ENCODE assay signal across 1 cellular context in the genomic region with DNA sequence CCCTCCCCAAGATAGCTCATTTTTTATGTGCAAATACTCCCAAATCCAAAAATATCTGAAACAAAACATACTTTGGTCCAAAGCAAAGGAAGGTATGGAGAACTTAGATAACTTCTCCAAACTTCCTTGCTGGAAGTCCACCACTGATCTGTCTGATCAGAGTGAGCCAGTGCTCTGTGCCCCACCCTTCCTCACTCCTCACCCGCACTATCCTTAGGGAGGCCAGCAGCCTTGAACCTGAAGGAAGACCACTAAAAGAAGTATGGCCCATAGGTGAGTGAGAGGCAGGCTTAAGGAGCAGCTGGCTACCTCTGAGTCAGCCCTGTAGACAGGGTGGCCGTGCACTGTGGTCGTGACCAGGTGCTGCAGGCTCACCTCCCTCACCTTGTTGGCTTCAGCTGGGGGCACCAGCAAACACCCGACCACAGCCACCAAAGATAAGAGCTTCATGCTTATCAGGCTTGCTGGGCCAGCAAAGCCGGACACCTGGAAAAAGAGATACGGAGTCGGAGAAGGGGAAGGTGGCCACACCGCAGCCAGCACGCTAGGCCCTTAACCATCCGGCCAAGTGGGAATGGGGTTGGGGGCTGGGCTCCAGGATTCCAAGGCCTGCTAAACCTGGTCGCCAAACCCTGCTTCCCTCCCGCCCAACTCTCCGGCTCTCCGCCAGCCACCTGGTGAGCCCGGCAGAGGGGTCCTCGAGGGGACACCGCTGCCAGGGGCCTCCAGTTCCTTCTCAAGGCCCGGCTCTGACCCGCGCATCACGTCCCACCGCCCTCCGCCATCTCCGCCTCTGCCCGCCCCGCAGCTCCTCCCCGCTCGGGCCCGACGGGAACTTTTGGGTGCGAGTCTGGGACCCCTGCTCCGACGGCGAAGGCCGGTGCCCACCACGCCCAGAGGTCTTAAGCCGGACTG.
TF ChIP-seq lines count a peak whose summit lies in the region.

No MANE protein-coding gene starts in this region.

TF ChIP-seq in HEK293, 187 proteins besides CTCF, POLR2A, EP300 and RAD21 (continued from another document and continues in another):
- TF ChIP-seq, protein P1, sequence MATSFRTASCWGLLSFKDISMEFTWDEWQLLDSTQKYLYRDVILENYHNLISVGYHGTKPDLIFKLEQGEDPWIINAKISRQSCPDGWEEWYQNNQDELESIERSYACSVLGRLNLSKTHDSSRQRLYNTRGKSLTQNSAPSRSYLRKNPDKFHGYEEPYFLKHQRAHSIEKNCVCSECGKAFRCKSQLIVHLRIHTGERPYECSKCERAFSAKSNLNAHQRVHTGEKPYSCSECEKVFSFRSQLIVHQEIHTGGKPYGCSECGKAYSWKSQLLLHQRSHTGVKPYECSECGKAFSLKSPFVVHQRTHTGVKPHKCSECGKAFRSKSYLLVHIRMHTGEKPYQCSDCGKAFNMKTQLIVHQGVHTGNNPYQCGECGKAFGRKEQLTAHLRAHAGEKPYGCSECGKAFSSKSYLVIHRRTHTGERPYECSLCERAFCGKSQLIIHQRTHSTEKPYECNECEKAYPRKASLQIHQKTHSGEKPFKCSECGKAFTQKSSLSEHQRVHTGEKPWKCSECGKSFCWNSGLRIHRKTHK (tag by site-specific recombination; IDR thresholded peaks at IDR 0.05), result no peak
- TF ChIP-seq ZNF747 (tag by site-specific recombination; IDR thresholded peaks at IDR 0.05), result no peak
- no peak for TF ChIP-seq ZNF140 (tag by site-specific recombination; IDR thresholded peaks at IDR 0.05)
- TF ChIP-seq ZNF266 (tag by site-specific recombination; IDR thresholded peaks at IDR 0.05; ENCODE audit: low read depth), result no peak
- no peak for TF ChIP-seq SP7 (tag by site-specific recombination; IDR thresholded peaks at IDR 0.05)
- TF ChIP-seq ZNF433 (tag by site-specific recombination; IDR thresholded peaks at IDR 0.05; ENCODE audit: low read depth), result no peak
- no peak for TF ChIP-seq SALL2 (tag by site-specific recombination; IDR thresholded peaks at IDR 0.05; ENCODE audit: borderline replicate concordance)
- TF ChIP-seq, protein P2, sequence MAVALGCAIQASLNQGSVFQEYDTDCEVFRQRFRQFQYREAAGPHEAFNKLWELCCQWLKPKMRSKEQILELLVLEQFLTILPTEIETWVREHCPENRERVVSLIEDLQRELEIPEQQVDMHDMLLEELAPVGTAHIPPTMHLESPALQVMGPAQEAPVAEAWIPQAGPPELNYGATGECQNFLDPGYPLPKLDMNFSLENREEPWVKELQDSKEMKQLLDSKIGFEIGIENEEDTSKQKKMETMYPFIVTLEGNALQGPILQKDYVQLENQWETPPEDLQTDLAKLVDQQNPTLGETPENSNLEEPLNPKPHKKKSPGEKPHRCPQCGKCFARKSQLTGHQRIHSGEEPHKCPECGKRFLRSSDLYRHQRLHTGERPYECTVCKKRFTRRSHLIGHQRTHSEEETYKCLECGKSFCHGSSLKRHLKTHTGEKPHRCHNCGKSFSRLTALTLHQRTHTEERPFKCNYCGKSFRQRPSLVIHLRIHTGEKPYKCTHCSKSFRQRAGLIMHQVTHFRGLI (tag by site-specific recombination; IDR thresholded peaks at IDR 0.05), result 0 out of 2 replicates have a peak, but pooled peaks have one; percentile 17
- TF ChIP-seq SCRT2 (tag by site-specific recombination; IDR thresholded peaks at IDR 0.05), result no peak
- TF ChIP-seq ZNF292 (tag by site-specific recombination; IDR thresholded peaks at IDR 0.05; ENCODE audit: borderline replicate concordance, low read depth), result no peak
- TF ChIP-seq, protein P3, sequence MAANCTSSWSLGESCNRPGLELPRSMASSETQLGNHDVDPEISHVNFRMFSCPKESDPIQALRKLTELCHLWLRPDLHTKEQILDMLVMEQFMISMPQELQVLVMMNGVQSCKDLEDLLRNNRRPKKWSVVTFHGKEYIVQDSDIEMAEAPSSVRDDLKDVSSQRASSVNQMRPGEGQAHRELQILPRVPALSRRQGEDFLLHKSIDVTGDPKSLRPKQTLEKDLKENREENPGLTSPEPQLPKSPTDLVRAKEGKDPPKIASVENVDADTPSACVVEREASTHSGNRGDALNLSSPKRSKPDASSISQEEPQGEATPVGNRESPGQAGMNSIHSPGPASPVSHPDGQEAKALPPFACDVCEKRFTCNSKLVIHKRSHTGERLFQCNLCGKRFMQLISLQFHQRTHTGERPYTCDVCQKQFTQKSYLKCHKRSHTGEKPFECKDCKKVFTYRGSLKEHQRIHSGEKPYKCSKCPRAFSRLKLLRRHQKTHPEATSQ (tag by site-specific recombination; IDR thresholded peaks at IDR 0.05), result 0 out of 2 replicates have a peak, but pooled peaks have one; percentile 11
- no peak for TF ChIP-seq ZNF16 (tag by site-specific recombination; IDR thresholded peaks at IDR 0.05; ENCODE audit: low read depth)
- TF ChIP-seq ZNF311 (tag by site-specific recombination; IDR thresholded peaks at IDR 0.05; ENCODE audit: borderline replicate concordance), result no peak
- TF ChIP-seq, protein P4, sequence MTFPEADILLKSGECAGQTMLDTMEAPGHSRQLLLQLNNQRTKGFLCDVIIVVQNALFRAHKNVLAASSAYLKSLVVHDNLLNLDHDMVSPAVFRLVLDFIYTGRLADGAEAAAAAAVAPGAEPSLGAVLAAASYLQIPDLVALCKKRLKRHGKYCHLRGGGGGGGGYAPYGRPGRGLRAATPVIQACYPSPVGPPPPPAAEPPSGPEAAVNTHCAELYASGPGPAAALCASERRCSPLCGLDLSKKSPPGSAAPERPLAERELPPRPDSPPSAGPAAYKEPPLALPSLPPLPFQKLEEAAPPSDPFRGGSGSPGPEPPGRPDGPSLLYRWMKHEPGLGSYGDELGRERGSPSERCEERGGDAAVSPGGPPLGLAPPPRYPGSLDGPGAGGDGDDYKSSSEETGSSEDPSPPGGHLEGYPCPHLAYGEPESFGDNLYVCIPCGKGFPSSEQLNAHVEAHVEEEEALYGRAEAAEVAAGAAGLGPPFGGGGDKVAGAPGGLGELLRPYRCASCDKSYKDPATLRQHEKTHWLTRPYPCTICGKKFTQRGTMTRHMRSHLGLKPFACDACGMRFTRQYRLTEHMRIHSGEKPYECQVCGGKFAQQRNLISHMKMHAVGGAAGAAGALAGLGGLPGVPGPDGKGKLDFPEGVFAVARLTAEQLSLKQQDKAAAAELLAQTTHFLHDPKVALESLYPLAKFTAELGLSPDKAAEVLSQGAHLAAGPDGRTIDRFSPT (tag by site-specific recombination; IDR thresholded peaks at IDR 0.05), result 0 out of 2 replicates have a peak, but pooled peaks have one; percentile 25
- TF ChIP-seq, protein P5, sequence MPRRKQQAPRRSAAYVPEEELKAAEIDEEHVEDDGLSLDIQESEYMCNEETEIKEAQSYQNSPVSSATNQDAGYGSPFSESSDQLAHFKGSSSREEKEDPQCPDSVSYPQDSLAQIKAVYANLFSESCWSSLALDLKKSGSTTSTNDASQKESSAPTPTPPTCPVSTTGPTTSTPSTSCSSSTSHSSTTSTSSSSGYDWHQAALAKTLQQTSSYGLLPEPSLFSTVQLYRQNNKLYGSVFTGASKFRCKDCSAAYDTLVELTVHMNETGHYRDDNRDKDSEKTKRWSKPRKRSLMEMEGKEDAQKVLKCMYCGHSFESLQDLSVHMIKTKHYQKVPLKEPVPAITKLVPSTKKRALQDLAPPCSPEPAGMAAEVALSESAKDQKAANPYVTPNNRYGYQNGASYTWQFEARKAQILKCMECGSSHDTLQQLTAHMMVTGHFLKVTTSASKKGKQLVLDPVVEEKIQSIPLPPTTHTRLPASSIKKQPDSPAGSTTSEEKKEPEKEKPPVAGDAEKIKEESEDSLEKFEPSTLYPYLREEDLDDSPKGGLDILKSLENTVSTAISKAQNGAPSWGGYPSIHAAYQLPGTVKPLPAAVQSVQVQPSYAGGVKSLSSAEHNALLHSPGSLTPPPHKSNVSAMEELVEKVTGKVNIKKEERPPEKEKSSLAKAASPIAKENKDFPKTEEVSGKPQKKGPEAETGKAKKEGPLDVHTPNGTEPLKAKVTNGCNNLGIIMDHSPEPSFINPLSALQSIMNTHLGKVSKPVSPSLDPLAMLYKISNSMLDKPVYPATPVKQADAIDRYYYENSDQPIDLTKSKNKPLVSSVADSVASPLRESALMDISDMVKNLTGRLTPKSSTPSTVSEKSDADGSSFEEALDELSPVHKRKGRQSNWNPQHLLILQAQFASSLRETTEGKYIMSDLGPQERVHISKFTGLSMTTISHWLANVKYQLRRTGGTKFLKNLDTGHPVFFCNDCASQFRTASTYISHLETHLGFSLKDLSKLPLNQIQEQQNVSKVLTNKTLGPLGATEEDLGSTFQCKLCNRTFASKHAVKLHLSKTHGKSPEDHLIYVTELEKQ (tag by site-specific recombination; IDR thresholded peaks at IDR 0.05; ENCODE audit: borderline replicate concordance), result no peak
- no peak; the same call in 1 of the 2 replicates for TF ChIP-seq OVOL3 (tag by site-specific recombination; IDR thresholded peaks at IDR 0.05)
- TF ChIP-seq MEIS1 (CRISPR knock-in tag; IDR thresholded peaks at IDR 0.05; ENCODE audit: borderline replicate concordance), result no peak
- 0 out of 2 replicates have a peak, but pooled peaks have one; percentile 37 for TF ChIP-seq ZNF324 (tag by site-specific recombination; IDR thresholded peaks at IDR 0.05)
- no peak for TF ChIP-seq KLF1 (tag by site-specific recombination; IDR thresholded peaks at IDR 0.05)
- TF ChIP-seq ZNF623 (tag by site-specific recombination; IDR thresholded peaks at IDR 0.05), result no peak
- peak; percentile 68 for TF ChIP-seq ZNF341 (tag by site-specific recombination; IDR thresholded peaks at IDR 0.05; ENCODE audit: low read depth)
- TF ChIP-seq ZNF548 (tag by site-specific recombination; IDR thresholded peaks at IDR 0.05), result no peak
- TF ChIP-seq ZNF132 (tag by site-specific recombination; IDR thresholded peaks at IDR 0.05; ENCODE audit: borderline replicate concordance), result no peak
- no peak for TF ChIP-seq ZNF19 (tag by site-specific recombination; IDR thresholded peaks at IDR 0.05; ENCODE audit: low read depth)
- TF ChIP-seq, protein P6, sequence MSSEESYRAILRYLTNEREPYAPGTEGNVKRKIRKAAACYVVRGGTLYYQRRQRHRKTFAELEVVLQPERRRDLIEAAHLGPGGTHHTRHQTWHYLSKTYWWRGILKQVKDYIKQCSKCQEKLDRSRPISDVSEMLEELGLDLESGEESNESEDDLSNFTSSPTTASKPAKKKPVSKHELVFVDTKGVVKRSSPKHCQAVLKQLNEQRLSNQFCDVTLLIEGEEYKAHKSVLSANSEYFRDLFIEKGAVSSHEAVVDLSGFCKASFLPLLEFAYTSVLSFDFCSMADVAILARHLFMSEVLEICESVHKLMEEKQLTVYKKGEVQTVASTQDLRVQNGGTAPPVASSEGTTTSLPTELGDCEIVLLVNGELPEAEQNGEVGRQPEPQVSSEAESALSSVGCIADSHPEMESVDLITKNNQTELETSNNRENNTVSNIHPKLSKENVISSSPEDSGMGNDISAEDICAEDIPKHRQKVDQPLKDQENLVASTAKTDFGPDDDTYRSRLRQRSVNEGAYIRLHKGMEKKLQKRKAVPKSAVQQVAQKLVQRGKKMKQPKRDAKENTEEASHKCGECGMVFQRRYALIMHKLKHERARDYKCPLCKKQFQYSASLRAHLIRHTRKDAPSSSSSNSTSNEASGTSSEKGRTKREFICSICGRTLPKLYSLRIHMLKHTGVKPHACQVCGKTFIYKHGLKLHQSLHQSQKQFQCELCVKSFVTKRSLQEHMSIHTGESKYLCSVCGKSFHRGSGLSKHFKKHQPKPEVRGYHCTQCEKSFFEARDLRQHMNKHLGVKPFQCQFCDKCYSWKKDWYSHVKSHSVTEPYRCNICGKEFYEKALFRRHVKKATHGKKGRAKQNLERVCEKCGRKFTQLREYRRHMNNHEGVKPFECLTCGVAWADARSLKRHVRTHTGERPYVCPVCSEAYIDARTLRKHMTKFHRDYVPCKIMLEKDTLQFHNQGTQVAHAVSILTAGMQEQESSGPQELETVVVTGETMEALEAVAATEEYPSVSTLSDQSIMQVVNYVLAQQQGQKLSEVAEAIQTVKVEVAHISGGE (tag by site-specific recombination; conservative IDR thresholded peaks at IDR 0.05; ENCODE audit: low read depth), result no peak
- TF ChIP-seq HOXA7 (CRISPR knock-in tag; IDR thresholded peaks at IDR 0.05; ENCODE audit: borderline replicate concordance), result no peak
- no peak for TF ChIP-seq ZNF626 (tag by site-specific recombination; IDR thresholded peaks at IDR 0.05)
- TF ChIP-seq ZNF521 (tag by site-specific recombination; IDR thresholded peaks at IDR 0.05), result no peak
- TF ChIP-seq ZNF404 (tag by site-specific recombination; IDR thresholded peaks at IDR 0.05), result no peak
- TF ChIP-seq GLI2 (tag by site-specific recombination; IDR thresholded peaks at IDR 0.05; ENCODE audit: borderline replicate concordance, low read depth), result no peak
- TF ChIP-seq, protein P7, sequence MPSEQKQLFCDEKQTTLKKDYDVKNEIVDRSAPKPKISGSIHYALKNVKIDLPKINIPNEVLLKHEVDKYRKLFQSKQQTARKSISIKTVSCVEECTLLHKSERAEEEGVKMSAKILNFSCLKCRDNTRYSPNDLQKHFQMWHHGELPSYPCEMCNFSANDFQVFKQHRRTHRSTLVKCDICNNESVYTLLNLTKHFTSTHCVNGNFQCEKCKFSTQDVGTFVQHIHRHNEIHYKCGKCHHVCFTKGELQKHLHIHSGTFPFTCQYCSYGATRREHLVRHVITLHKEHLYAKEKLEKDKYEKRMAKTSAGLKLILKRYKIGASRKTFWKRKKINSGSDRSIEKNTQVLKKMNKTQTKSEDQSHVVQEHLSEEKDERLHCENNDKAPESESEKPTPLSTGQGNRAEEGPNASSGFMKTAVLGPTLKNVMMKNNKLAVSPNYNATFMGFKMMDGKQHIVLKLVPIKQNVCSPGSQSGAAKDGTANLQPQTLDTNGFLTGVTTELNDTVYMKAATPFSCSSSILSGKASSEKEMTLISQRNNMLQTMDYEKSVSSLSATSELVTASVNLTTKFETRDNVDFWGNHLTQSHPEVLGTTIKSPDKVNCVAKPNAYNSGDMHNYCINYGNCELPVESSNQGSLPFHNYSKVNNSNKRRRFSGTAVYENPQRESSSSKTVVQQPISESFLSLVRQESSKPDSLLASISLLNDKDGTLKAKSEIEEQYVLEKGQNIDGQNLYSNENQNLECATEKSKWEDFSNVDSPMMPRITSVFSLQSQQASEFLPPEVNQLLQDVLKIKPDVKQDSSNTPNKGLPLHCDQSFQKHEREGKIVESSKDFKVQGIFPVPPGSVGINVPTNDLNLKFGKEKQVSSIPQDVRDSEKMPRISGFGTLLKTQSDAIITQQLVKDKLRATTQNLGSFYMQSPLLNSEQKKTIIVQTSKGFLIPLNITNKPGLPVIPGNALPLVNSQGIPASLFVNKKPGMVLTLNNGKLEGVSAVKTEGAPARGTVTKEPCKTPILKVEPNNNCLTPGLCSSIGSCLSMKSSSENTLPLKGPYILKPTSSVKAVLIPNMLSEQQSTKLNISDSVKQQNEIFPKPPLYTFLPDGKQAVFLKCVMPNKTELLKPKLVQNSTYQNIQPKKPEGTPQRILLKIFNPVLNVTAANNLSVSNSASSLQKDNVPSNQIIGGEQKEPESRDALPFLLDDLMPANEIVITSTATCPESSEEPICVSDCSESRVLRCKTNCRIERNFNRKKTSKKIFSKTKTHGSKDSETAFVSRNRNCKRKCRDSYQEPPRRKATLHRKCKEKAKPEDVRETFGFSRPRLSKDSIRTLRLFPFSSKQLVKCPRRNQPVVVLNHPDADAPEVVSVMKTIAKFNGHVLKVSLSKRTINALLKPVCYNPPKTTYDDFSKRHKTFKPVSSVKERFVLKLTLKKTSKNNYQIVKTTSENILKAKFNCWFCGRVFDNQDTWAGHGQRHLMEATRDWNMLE (tag by site-specific recombination; conservative IDR thresholded peaks at IDR 0.05; ENCODE audit: low read depth), result no peak
